In genomic region chr4:37685726-37686372, GRCh38 we compare ENCODE assay signal across 1 cellular context.
TF ChIP-seq lines count a peak whose summit lies in the region.

No MANE protein-coding gene starts in this region.

TF ChIP-seq in HepG2, 621 proteins besides CTCF, POLR2A, EP300 and RAD21 (continued from another document and continues in another):
- TF ChIP-seq ZNF646 (CRISPR knock-in tag; IDR thresholded peaks at IDR 0.05) (no peak), ZNF12 (CRISPR knock-in tag; IDR thresholded peaks at IDR 0.05) (no peak), MNT (IDR thresholded peaks at IDR 0.05) (no peak), ATF1 (CRISPR knock-in tag; IDR thresholded peaks at IDR 0.05) (no peak), HMGXB4 (CRISPR knock-in tag; IDR thresholded peaks at IDR 0.05; ENCODE audit: borderline replicate concordance in 1 of 2, low read depth in 1 of 2) (peak; percentile 34 to 74; a peak in 1 of 4 replicates), GZF1 (CRISPR knock-in tag; IDR thresholded peaks at IDR 0.05) (no peak), CREBL2 (CRISPR knock-in tag; IDR thresholded peaks at IDR 0.05; ENCODE audit: borderline replicate concordance) (no peak), ZNF136 (CRISPR knock-in tag; IDR thresholded peaks at IDR 0.05; ENCODE audit: low read depth) (no peak), TEAD2 (CRISPR knock-in tag; IDR thresholded peaks at IDR 0.05) (no peak), BRF2 (CRISPR knock-in tag; IDR thresholded peaks at IDR 0.05) (no peak), CEBPB (IDR thresholded peaks at IDR 0.05; ENCODE audit: borderline replicate concordance, low read depth, low read length) (no peak), KIAA2018 (CRISPR knock-in tag; IDR thresholded peaks at IDR 0.05; ENCODE audit: borderline replicate concordance) (no peak), MXD1 (CRISPR knock-in tag; IDR thresholded peaks at IDR 0.05) (0 out of 2 replicates have a peak, but pooled peaks have one; percentile 52), ATM (IDR thresholded peaks at IDR 0.05; ENCODE audit: borderline replicate concordance) (no peak), ZNF256 (CRISPR knock-in tag; conservative IDR thresholded peaks at IDR 0.05) (no peak), TCF12 (IDR thresholded peaks at IDR 0.05) (no peak), TCF12 (CRISPR knock-in tag; IDR thresholded peaks at IDR 0.05) (peak; percentile 84), AGO2 (optimal IDR thresholded peaks at IDR 0.05; ENCODE audit: low read depth, low read length) (peak; percentile 44), AKNA (CRISPR knock-in tag; IDR thresholded peaks at IDR 0.05; ENCODE audit: borderline replicate concordance) (no peak), ZNF776 (CRISPR knock-in tag; IDR thresholded peaks at IDR 0.05) (peak; percentile 70), GFI1 (CRISPR knock-in tag; IDR thresholded peaks at IDR 0.05; ENCODE audit: borderline replicate concordance) (no peak), KDM6A (CRISPR knock-in tag; IDR thresholded peaks at IDR 0.05; ENCODE audit: low read depth) (no peak), ZNF350 (CRISPR knock-in tag; IDR thresholded peaks at IDR 0.05; ENCODE audit: borderline replicate concordance, low read depth) (no peak), ZNF550 (CRISPR knock-in tag; IDR thresholded peaks at IDR 0.05; ENCODE audit: borderline replicate concordance) (no peak), MAX (IDR thresholded peaks at IDR 0.05) (no peak), ZNF563 (CRISPR knock-in tag; IDR thresholded peaks at IDR 0.05) (peak; percentile 61; the same call in 1 of the 2 replicates), SNAPC2 (CRISPR knock-in tag; IDR thresholded peaks at IDR 0.05) (no peak; the same call in 1 of the 2 replicates)
